7 cellular contexts compared by ENCODE assay signal in the genomic region with DNA sequence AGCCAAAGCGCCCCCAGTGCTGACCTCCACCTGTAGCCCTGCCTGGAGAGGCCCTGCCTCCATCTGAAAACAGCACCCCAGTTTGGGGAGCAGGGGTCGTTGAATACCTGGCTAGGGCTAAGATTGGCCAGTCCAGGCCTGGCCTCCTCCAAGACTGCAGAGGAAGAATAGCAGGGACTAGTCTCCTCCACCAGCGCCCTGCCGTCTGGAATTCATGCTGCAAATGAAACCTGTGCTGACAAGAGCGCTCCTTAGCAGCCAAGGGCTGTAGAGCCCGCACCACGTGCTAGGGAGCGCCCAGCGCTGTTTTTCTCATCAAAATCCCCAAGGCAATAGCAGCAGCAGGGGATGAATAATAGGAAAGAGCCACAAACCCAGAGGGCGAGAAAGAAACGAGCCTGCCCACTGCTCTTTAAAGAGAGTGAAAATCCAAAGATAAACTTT. TPM values are rescaled to one million over a fixed set of nuclear protein-coding genes. Genes with fewer than 3 reads are reported as not detected.
DNase-seq lines count a peak whose midpoint lies in the region; ATAC-seq, FAIRE-seq and TF ChIP-seq lines count a peak whose summit lies in the region.

No MANE protein-coding gene starts in this region.

- H3K79me2 ChIP-seq in K562 (ENCODE audit: control insufficient read depth, insufficient read depth, low read length) (no peaks in the 10 kb centered on the region), keratinocyte (ENCODE audit: control insufficient read depth, insufficient read depth, low read length) (no peaks in the 10 kb centered on the region)

- intact Hi-C loops in K562 (cut with micrococcal nuclease) = no loop called here

- H3K27me3 ChIP-seq in K562 (ENCODE audit: control insufficient read depth in 2 of 2, insufficient read depth in 2 of 2, low read length in 2 of 2) = peaks cover 48 to 81% of the 10 kb centered on the region in 2 experiments
- H3K27me3 ChIP-seq in keratinocyte (ENCODE audit: control insufficient read depth, extremely low read depth, insufficient read depth, low read length) = peaks cover 47% of the 10 kb centered on the region
- H3K27me3 ChIP-seq in subcutaneous abdominal adipose tissue (ENCODE audit: control insufficient read depth in 5 of 5, insufficient read depth in 4 of 5, low read length in 5 of 5) = peaks cover 32 to 71% (median 52%) of the 10 kb centered on the region in 5 donors

- H3K9me3 ChIP-seq in K562 (replicated peaks; ENCODE audit: control insufficient read depth, insufficient read depth, low read depth, low read length) (no peaks in the 10 kb centered on the region), keratinocyte (ENCODE audit: control insufficient read depth, low read depth, low read length) (no peaks in the 10 kb centered on the region), subcutaneous abdominal adipose tissue (ENCODE audit: control insufficient read depth in 5 of 5, low read length in 5 of 5) (no peaks in the 10 kb centered on the region)

- H3K4me3 ChIP-seq in K562 (no peak overlapping the region), keratinocyte (ENCODE audit: control insufficient read depth in 2 of 3, extremely low read depth in 1 of 3, insufficient read depth in 2 of 3, low read depth in 1 of 3, low read length in 3 of 3) (peak overlapping the region; percentile 36 to 91 (median 84)), subcutaneous abdominal adipose tissue (ENCODE audit: low read depth in 1 of 5, low read length in 5 of 5) (peak overlapping the region; percentile 62 to 78 (median 68))

- H3K36me3 ChIP-seq in K562 (ENCODE audit: control insufficient read depth, insufficient read depth, low read length) (no peaks in the 10 kb centered on the region), keratinocyte (ENCODE audit: control insufficient read depth in 2 of 2, extremely low read depth in 1 of 2, insufficient read depth in 2 of 2, low read length in 2 of 2) (no peaks in the 10 kb centered on the region), subcutaneous abdominal adipose tissue (ENCODE audit: control insufficient read depth in 5 of 5, insufficient read depth in 5 of 5, low read length in 5 of 5) (no peaks in the 10 kb centered on the region)

- peak; percentile 40; the same call in 2 of the 3 replicates for ATAC-seq in K562

- TF ChIP-seq EP300 in K562 (IDR thresholded peaks at IDR 0.05; ENCODE audit: low read length) = no peak

- POLR2A ChIA-PET in K562 (lab: Yijun Ruan, JAX) = no interaction called here

- H3K4me1 ChIP-seq in K562 (replicated peaks in 1 of 2; ENCODE audit: control insufficient read depth in 2 of 2, insufficient read depth in 2 of 2, low read length in 2 of 2) (peaks cover 0 to 28% of the 10 kb centered on the region in 2 experiments; a peak in 2 of 5 replicates), keratinocyte (ENCODE audit: control insufficient read depth, extremely low read depth, insufficient read depth, low read length) (peaks cover 33% of the 10 kb centered on the region), subcutaneous abdominal adipose tissue (ENCODE audit: control insufficient read depth in 5 of 5, insufficient read depth in 5 of 5, low read length in 5 of 5) (peaks cover 7 to 50% (median 46%) of the 10 kb centered on the region in 5 donors)

- DNase-seq in ELR (ENCODE audit: low read depth) (peak; percentile 75), NCI-H1417 (lab: John Stamatoyannopoulos, UW) (peak; percentile 60 to 86 (median 73)), K562 (ENCODE audit: extremely low read depth in 1 of 4, low spot score in 3 of 4) (peak in 1 of 4 experiments; percentile 16), keratinocyte (ENCODE audit: low read depth, low spot score) (peak; percentile 81), NCI-H2081 treated with DMSO at 0.1 percent for 48 hours (lab: John Stamatoyannopoulos, UW) (no peak), mesenteric fat pad (ENCODE audit: low spot score) (no peak)

- 7% methylated on average over 11 of the region's 11 CpGs for WGBS in K562 (ENCODE audit: insufficient coverage, low coverage, missing lambda C conversion rate)

- CTCF ChIA-PET in K562 (lab: Yijun Ruan, JAX; ENCODE audit: low intra/inter-chr PET ratio) = no interaction called here

- no peak for TF ChIP-seq POLR2A in K562 (conservative IDR thresholded peaks at IDR 0.05)

- TF ChIP-seq CTCF in K562 (IDR thresholded peaks at IDR 0.05 in 2 of 3, conservative IDR thresholded peaks at IDR 0.05 in 1 of 3; ENCODE audit: insufficient read depth in 2 of 3, low read depth in 1 of 3, low read length in 3 of 3) (no peak), keratinocyte (optimal IDR thresholded peaks at IDR 0.05 in 1 of 3, IDR thresholded peaks at IDR 0.05 in 1 of 3, conservative IDR thresholded peaks at IDR 0.05 in 1 of 3; ENCODE audit: extremely low read depth in 1 of 3, insufficient read depth in 2 of 3, low read length in 3 of 3) (peak; percentile 21 to 63 (median 29))

- no TSS peak for BruUV-seq in K562 (replicated peaks; lab: Mats Ljungman, UMichigan)

- 0 out of 2 replicates have a peak, but pooled peaks cover 3% of the 10 kb centered on the region for H4K20me1 ChIP-seq in K562 (replicated peaks; ENCODE audit: control insufficient read depth, insufficient read depth, low read length)
- H4K20me1 ChIP-seq in keratinocyte (ENCODE audit: control insufficient read depth, extremely low read depth, insufficient read depth, low read length) = no peaks in the 10 kb centered on the region

- H2AFZ ChIP-seq in K562 (ENCODE audit: low read depth, low read length) = no peak overlapping the region
- peak overlapping the region; percentile 96 for H2AFZ ChIP-seq in keratinocyte (ENCODE audit: control insufficient read depth, low read length)

- no peak overlapping the region for H3K4me2 ChIP-seq in K562 (ENCODE audit: insufficient read depth, low read length)
- peak overlapping the region; percentile 100 for H3K4me2 ChIP-seq in keratinocyte (ENCODE audit: control insufficient read depth, extremely low read depth, insufficient read depth, low read depth, low read length)

- dilution Hi-C loops in keratinocyte (cut with MboI; ENCODE audit: extremely low pct_ligation_motif_present, low sequenced_read_pairs) = no loop called here

- FAIRE-seq in K562 (lab: Jason Lieb, UNC) (no peak), keratinocyte (lab: Jason Lieb, UNC) (peak; percentile 93)

- no peak for TF ChIP-seq RAD21 in K562 (CRISPR knock-in tag; conservative IDR thresholded peaks at IDR 0.05 in 1 of 2, IDR thresholded peaks at IDR 0.05 in 1 of 2)

- H3K27ac ChIP-seq in K562 (ENCODE audit: extremely low read depth, low read depth, low read length) (no peak overlapping the region), keratinocyte (ENCODE audit: control insufficient read depth, insufficient read depth, low read length) (peak overlapping the region; percentile 91), subcutaneous abdominal adipose tissue (ENCODE audit: low read depth, low read length) (no peak overlapping the region)

- H3K9me1 ChIP-seq in K562 (ENCODE audit: control insufficient read depth, insufficient read depth, low read length) = no peaks in the 10 kb centered on the region
- no peaks in the 10 kb centered on the region for H3K9me1 ChIP-seq in keratinocyte (ENCODE audit: control insufficient read depth, extremely low read depth, insufficient read depth, low read length)

- H3K9ac ChIP-seq in K562 (ENCODE audit: insufficient read depth in 1 of 2, low read depth in 2 of 2, low read length in 2 of 2) (no peak overlapping the region), keratinocyte (ENCODE audit: control insufficient read depth, extremely low read depth, insufficient read depth, low read length) (peak overlapping the region; percentile 89), subcutaneous abdominal adipose tissue (ENCODE audit: low read length in 5 of 5) (peak overlapping the region in 3 of 5 donors; percentile 39 to 56 (median 53))

- in situ Hi-C loops in K562 (cut with MboI) = no loop called here

RNA-seq across cellular contexts. Expression of gene COL2A1, which starts 3.4 kb away (rescaled TPM):
- total RNA-seq in K562 (2011; cell fraction: chromatin; rRNA removed; ENCODE audit: low replicate concordance) = not detected in 2 replicates
- total RNA-seq in K562 (2011; cell fraction: nucleolus; rRNA removed) = not detected in 2 replicates
- total RNA-seq in K562 (2011; cell fraction: nucleoplasm; rRNA removed) = not detected in 2 replicates
- not detected in 2 replicates for total RNA-seq in K562 (2014; rRNA removed)
- total RNA-seq in K562 (2014; rRNA removed; fragmentation: Illumina TruSeq; extraction: Trizol) = not detected in 2 replicates
- total RNA-seq in K562 (2015; rRNA removed; fragmentation: Illumina TruSeq; extraction: Trizol) = not detected in 2 replicates
- total RNA-seq in K562 (2021) = not detected in 2 replicates
- 0.01 TPM in 1 of 2 replicates, not detected in the other for polyA plus RNA-seq in K562 (2011; rRNA removed)
- not detected in 2 replicates for polyA plus RNA-seq in K562 (2011; cell fraction: cytosol; rRNA removed)
- 0.04 and 0.10 TPM in 2 replicates for polyA plus RNA-seq in K562 (2011; cell fraction: nucleus; rRNA removed)
- polyA plus RNA-seq in K562 (2012) = 0.03 TPM in 1 of 2 replicates, not detected in the other
- not detected in 2 replicates for polyA plus RNA-seq in K562 (2014; fragmentation: Illumina TruSeq; extraction: Trizol)
- polyA plus RNA-seq in K562 (2014; fragmentation: Nextera tagmentation; extraction: Ambion mirVana) = not detected
- polyA plus RNA-seq in K562 (2014; rRNA removed) = 0.46 TPM in 1 of 2 replicates, not detected in the other
- not detected in 2 replicates for polyA minus RNA-seq in K562 (2011; rRNA and poly(A)+ RNA removed)
- not detected in 2 replicates for polyA minus RNA-seq in K562 (2011; cell fraction: cytosol; rRNA and poly(A)+ RNA removed)
- not detected in 2 replicates for polyA minus RNA-seq in K562 (2011; cell fraction: nucleus; rRNA and poly(A)+ RNA removed)
- polyA plus RNA-seq in keratinocyte = 0.03 TPM in 1 of 3 replicates, not detected in the others
- polyA plus RNA-seq in keratinocyte (2011; ENCODE audit: low read depth) = not detected
- 0.01 and 0.03 TPM in 2 replicates for polyA plus RNA-seq in keratinocyte (2011; cell fraction: cytosol; rRNA removed)
- 0.03 TPM in 1 of 2 replicates, not detected in the other for polyA plus RNA-seq in keratinocyte (2011; cell fraction: nucleus; rRNA removed)
- polyA plus RNA-seq in keratinocyte (2012; ENCODE audit: low replicate concordance) = 0.06 TPM in 2 replicates
- 0.10 to 0.56 TPM in 2 of 3 replicates, not detected in the other for polyA minus RNA-seq in keratinocyte
- polyA minus RNA-seq in keratinocyte (2011; cell fraction: cytosol; rRNA and poly(A)+ RNA removed) = not detected
- polyA minus RNA-seq in keratinocyte (2011; cell fraction: nucleus; rRNA and poly(A)+ RNA removed) = not detected in 2 replicates
- total RNA-seq in mesenteric fat pad = not detected

RNA-seq across cellular contexts. Expression of gene TMEM106C, which starts 37.5 kb away (rescaled TPM):
- total RNA-seq in K562 (2011; cell fraction: chromatin; rRNA removed; ENCODE audit: low replicate concordance) = 105 and 129 TPM in 2 replicates
- total RNA-seq in K562 (2011; cell fraction: nucleolus; rRNA removed) = 120 and 140 TPM in 2 replicates
- total RNA-seq in K562 (2011; cell fraction: nucleoplasm; rRNA removed) = 128 and 132 TPM in 2 replicates
- total RNA-seq in K562 (2014; rRNA removed) (37.2 and 37.6 TPM in 2 replicates), K562 (2014; rRNA removed; fragmentation: Illumina TruSeq; extraction: Trizol) (56.8 and 57.2 TPM in 2 replicates), K562 (2015; rRNA removed; fragmentation: Illumina TruSeq; extraction: Trizol) (56.8 and 59.3 TPM in 2 replicates), K562 (2021) (44.6 and 47.3 TPM in 2 replicates), mesenteric fat pad (34.5 TPM)
- polyA plus RNA-seq in K562 (2011; rRNA removed) (159 and 183 TPM in 2 replicates), K562 (2014; fragmentation: Illumina TruSeq; extraction: Trizol) (86.3 and 89.1 TPM in 2 replicates), K562 (2014; fragmentation: Nextera tagmentation; extraction: Ambion mirVana) (100 to 1,000 TPM; 134 to 158 TPM), K562 (2014; rRNA removed) (52.6 and 61.5 TPM in 2 replicates), keratinocyte (123 to 134 TPM (median 126 TPM) in 3 replicates)
- 127 and 142 TPM in 2 replicates for polyA plus RNA-seq in K562 (2011; cell fraction: cytosol; rRNA removed)
- polyA plus RNA-seq in K562 (2011; cell fraction: nucleus; rRNA removed) = 202 and 225 TPM in 2 replicates
- polyA plus RNA-seq in K562 (2012) = 68.2 and 134 TPM in 2 replicates
- 95.3 and 145 TPM in 2 replicates for polyA minus RNA-seq in K562 (2011; rRNA and poly(A)+ RNA removed)
- polyA minus RNA-seq in K562 (2011; cell fraction: cytosol; rRNA and poly(A)+ RNA removed) = 33.7 and 40.3 TPM in 2 replicates
- 68.3 and 93.2 TPM in 2 replicates for polyA minus RNA-seq in K562 (2011; cell fraction: nucleus; rRNA and poly(A)+ RNA removed)
- polyA plus RNA-seq in keratinocyte (2011; ENCODE audit: low read depth) = 39.0 TPM
- polyA plus RNA-seq in keratinocyte (2011; cell fraction: cytosol; rRNA removed) = 86.1 and 122 TPM in 2 replicates
- 53.1 and 56.5 TPM in 2 replicates for polyA plus RNA-seq in keratinocyte (2011; cell fraction: nucleus; rRNA removed)
- 60.1 and 82.3 TPM in 2 replicates for polyA plus RNA-seq in keratinocyte (2012; ENCODE audit: low replicate concordance)
- 126 to 160 TPM (median 136 TPM) in 3 replicates for polyA minus RNA-seq in keratinocyte
- polyA minus RNA-seq in keratinocyte (2011; cell fraction: cytosol; rRNA and poly(A)+ RNA removed) = 49.3 TPM
- polyA minus RNA-seq in keratinocyte (2011; cell fraction: nucleus; rRNA and poly(A)+ RNA removed) = 16.1 and 23.8 TPM in 2 replicates

Comparison
In these comparisons a context has a peak if more than half of its experiments do, and no peak if none do; other contexts are left out.
1. DNase-seq: peak in ELR (single experiment), NCI-H1417 (3 of 3) and keratinocyte (single experiment); none in NCI-H2081 treated with DMSO at 0.1 percent for 48 hours (single experiment) and mesenteric fat pad (single experiment).
2. H3K9ac ChIP-seq: peak in keratinocyte (single experiment) and subcutaneous abdominal adipose tissue (3 of 5); none in K562 (0 of 2).
3. CTCF ChIP-seq: peak in keratinocyte (3 of 3); none in K562 (0 of 3).